In the genomic region with DNA sequence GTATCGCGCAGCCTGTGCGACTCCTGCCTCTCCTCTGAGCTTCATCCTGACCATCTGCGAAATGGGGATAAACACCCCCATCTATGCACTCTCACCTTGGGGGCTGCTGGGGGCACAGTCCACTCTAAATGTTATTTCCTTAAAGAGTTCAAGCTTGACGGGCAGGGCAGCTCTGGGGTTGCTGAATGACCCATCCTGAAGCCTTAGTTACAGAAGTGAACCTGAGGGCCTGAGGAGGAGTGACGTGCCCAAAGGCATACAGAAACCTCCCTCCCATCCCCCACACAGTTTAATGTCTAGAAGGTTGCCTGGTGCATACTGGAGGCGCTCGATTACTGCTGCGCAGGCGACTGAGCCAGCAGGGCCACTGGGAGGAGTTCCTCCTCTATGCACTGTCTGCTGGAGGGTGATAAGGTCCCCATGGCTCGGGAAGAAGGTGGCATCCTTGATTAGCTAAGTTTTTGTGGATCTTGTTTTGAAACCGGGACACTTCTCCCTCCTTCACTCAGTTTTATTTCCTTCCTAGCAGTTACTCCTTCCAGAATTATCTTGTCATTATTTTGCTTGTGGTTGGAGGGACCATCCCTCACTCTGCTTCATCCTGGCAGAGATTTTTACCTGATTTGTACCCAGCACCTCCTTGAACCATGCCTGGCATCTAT, we compare ENCODE assay signal across 8 cellular contexts. TPM values are rescaled to one million over a fixed set of nuclear protein-coding genes. Genes with fewer than 3 reads are reported as not detected.
A peak's percentile ranks its signal among the peaks of the same experiment; 100 is the strongest.
DNase-seq lines count a peak whose midpoint lies in the region; ATAC-seq and TF ChIP-seq lines count a peak whose summit lies in the region.

No MANE protein-coding gene starts in this region.

- peak overlapping the region; percentile 99 for H3K27ac Mint-ChIP-seq in activated CD4-positive, alpha-beta T cell treated with anti-CD3 and anti-CD28 coated beads, Interleukin-2, amount 10 ng/mL, durations not matched to agents 24 days and 14 days

- peak; percentile 23 for TF ChIP-seq CTCF in 22Rv1 (IDR thresholded peaks at IDR 0.05)

- TF ChIP-seq POLR2A in GM18505 (IDR thresholded peaks at IDR 0.05; ENCODE audit: borderline replicate concordance, extremely low read depth, insufficient read depth, insufficient read length): peak; percentile 59

- intact Hi-C loops in activated CD4-positive, alpha-beta T cell treated with anti-CD3 and anti-CD28 coated beads, Interleukin-2, amount 10 ng/mL, durations not matched to agents 24 days and 14 days (cut with micrococcal nuclease): loop anchor here (1.0 kb wide), 6 partner anchors 13 to 375 kb away; partner anchors contain the start of genes COPE, DDX49, ELL and KXD1

- H3K4me3 Mint-ChIP-seq in activated CD4-positive, alpha-beta T cell treated with anti-CD3 and anti-CD28 coated beads, Interleukin-2, amount 10 ng/mL, durations not matched to agents 24 days and 14 days: peak overlapping the region; percentile 99

- H3K4me1 Mint-ChIP-seq in activated CD4-positive, alpha-beta T cell treated with anti-CD3 and anti-CD28 coated beads, Interleukin-2, amount 10 ng/mL, durations not matched to agents 24 days and 14 days: peaks cover 22% of the 10 kb centered on the region

- ATAC-seq in GM18505 (IDR thresholded peaks at IDR 0.05; ENCODE audit: unreplicated experiment) (peak; percentile 66), HG02981 (IDR thresholded peaks at IDR 0.05; ENCODE audit: unreplicated experiment) (peak; percentile 41)

- DNase-seq in NCI-H510A treated with DMSO at 0.1 percent for 48 hours (lab: John Stamatoyannopoulos, UW): peak; percentile 64
- DNase-seq in activated CD4-positive, alpha-beta T cell treated with anti-CD3 and anti-CD28 coated beads, Interleukin-2, amount 10 ng/mL, durations not matched to agents 24 days and 14 days: peak; percentile 96
- peak; percentile 29 for DNase-seq in effector CD8-positive, alpha-beta T cell (lab: John Stamatoyannopoulos, UW)
- DNase-seq in middle frontal gyrus (ENCODE audit: extremely low spot score, low spot score): peak; percentile 8
- peak; percentile 33 for DNase-seq in stimulated activated CD8-positive, alpha-beta memory T cell treated with anti-CD3 and anti-CD28 coated beads, Interleukin-7, amount 100 ng/mL, for 24 hours (ENCODE audit: low read depth)

- peak overlapping the region; percentile 66 for H3K27ac ChIP-seq in 22Rv1

- H3K36me3 Mint-ChIP-seq in activated CD4-positive, alpha-beta T cell treated with anti-CD3 and anti-CD28 coated beads, Interleukin-2, amount 10 ng/mL, durations not matched to agents 24 days and 14 days (ENCODE audit: low read depth): peaks cover 12% of the 10 kb centered on the region

- no peaks in the 10 kb centered on the region for H3K9me3 Mint-ChIP-seq in activated CD4-positive, alpha-beta T cell treated with anti-CD3 and anti-CD28 coated beads, Interleukin-2, amount 10 ng/mL, durations not matched to agents 24 days and 14 days

- H3K27me3 Mint-ChIP-seq in activated CD4-positive, alpha-beta T cell treated with anti-CD3 and anti-CD28 coated beads, Interleukin-2, amount 10 ng/mL, durations not matched to agents 24 days and 14 days: no peaks in the 10 kb centered on the region

RNA-seq across cellular contexts. Expression of gene FKBP8, which starts 0.6 kb away (rescaled TPM):
- 170 and 173 TPM in 2 replicates for total RNA-seq in activated CD4-positive, alpha-beta T cell treated with anti-CD3 and anti-CD28 coated beads, Interleukin-2, amount 10 ng/mL, durations not matched to agents 24 days and 14 days

RNA-seq across cellular contexts. Expression of gene KXD1, which starts 13.7 kb away (rescaled TPM):
- total RNA-seq in activated CD4-positive, alpha-beta T cell treated with anti-CD3 and anti-CD28 coated beads, Interleukin-2, amount 10 ng/mL, durations not matched to agents 24 days and 14 days: 124 and 134 TPM in 2 replicates

RNA-seq across cellular contexts. Expression of gene ELL, which starts 22.1 kb away (rescaled TPM):
- 25.5 and 27.8 TPM in 2 replicates for total RNA-seq in activated CD4-positive, alpha-beta T cell treated with anti-CD3 and anti-CD28 coated beads, Interleukin-2, amount 10 ng/mL, durations not matched to agents 24 days and 14 days

RNA-seq across cellular contexts. Expression of gene UBA52, which starts 27.7 kb away (rescaled TPM):
- 1,581 and 1,604 TPM in 2 replicates for total RNA-seq in activated CD4-positive, alpha-beta T cell treated with anti-CD3 and anti-CD28 coated beads, Interleukin-2, amount 10 ng/mL, durations not matched to agents 24 days and 14 days

RNA-seq across cellular contexts. Expression of gene REX1BD, which starts 44.7 kb away (rescaled TPM):
- total RNA-seq in activated CD4-positive, alpha-beta T cell treated with anti-CD3 and anti-CD28 coated beads, Interleukin-2, amount 10 ng/mL, durations not matched to agents 24 days and 14 days: 130 and 138 TPM in 2 replicates

Comparison
In these comparisons a context has a peak if more than half of its experiments do, and no peak if none do; other contexts are left out.
1. Peak in every context shown above with its lines: DNase-seq, ATAC-seq and H3K27ac ChIP-seq.
2. DNase-seq: peak in every context shown above with its lines; median percentile 96 in activated CD4-positive, alpha-beta T cell treated with anti-CD3 and anti-CD28 coated beads, Interleukin-2, amount 10 ng/mL, durations not matched to agents 24 days and 14 days; 64 in NCI-H510A treated with DMSO at 0.1 percent for 48 hours; 33 in stimulated activated CD8-positive, alpha-beta memory T cell treated with anti-CD3 and anti-CD28 coated beads, Interleukin-7, amount 100 ng/mL, for 24 hours; 29 in effector CD8-positive, alpha-beta T cell; 8 in middle frontal gyrus.